ENCODE assay signal across 8 cellular contexts in the genomic region with DNA sequence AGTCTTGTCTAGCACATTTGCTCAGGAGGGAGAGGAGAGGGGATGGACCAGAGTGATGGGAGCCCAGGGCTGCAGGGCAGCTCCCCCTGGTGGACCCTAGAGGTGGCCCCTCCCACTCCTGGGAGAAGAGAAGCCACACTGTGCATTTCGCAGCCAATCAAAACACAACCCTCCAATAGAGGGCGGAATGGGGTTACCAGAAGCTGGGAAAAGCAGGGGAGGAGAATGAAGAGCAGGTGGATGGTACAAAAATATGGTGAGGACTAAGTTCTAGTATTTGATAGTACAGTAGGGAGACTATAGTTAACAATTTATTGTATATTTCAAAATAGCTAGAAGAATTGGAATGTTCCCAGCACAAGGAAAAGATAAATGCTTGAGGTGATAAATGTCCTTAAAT. TPM values are rescaled to one million over a fixed set of nuclear protein-coding genes. Genes with fewer than 3 reads are reported as not detected.
DNase-seq lines count a peak whose midpoint lies in the region; ATAC-seq, FAIRE-seq and TF ChIP-seq lines count a peak whose summit lies in the region.

No MANE protein-coding gene starts in this region.

- CTCF ChIA-PET in A549 (lab: Yijun Ruan, JAX): interaction anchor here (0.6 to 7.9 kb wide), 23 partner anchors 9 to 91 kb away, joined by 3 to 87 read pairs (median 4); partner anchors contain the start of gene ANGEL1
- CTCF ChIA-PET in activated CD8-positive, alpha-beta T cell treated with anti-CD3 and anti-CD28 coated beads, Interleukin-2, amount 10 ng/mL, durations not matched to agents 7 days and 5 days (lab: Charles Lee): interaction anchor here (0.8 to 8.9 kb wide), 22 partner anchors 9 to 539 kb away, joined by 3 to 104 read pairs (median 4); partner anchors contain the start of gene ANGEL1

- no peak overlapping the region for H3K4me2 ChIP-seq in A549

- no peak for TF ChIP-seq EP300 in A549 (IDR thresholded peaks at IDR 0.05)

- TF ChIP-seq POLR2A in A549 (IDR thresholded peaks at IDR 0.05; ENCODE audit: low read length): no peak

- peaks cover 50% of the 10 kb centered on the region for H3K4me1 Mint-ChIP-seq in activated CD8-positive, alpha-beta T cell treated with anti-CD3 and anti-CD28 coated beads, Interleukin-2, amount 10 ng/mL, durations not matched to agents 7 days and 5 days (ENCODE audit: low read depth)

- H3K27ac ChIP-seq in A549: no peak overlapping the region

- H3K4me3 ChIP-seq in A549: no peak overlapping the region
- no peak overlapping the region for H3K4me3 ChIP-seq in epithelial cell of esophagus (ENCODE audit: low read length)

- WGBS in A549 (ENCODE audit: missing lambda C conversion rate): 35% methylated on average over 2 of the region's 2 CpGs

- H3K4me3 Mint-ChIP-seq in activated CD8-positive, alpha-beta T cell treated with anti-CD3 and anti-CD28 coated beads, Interleukin-2, amount 10 ng/mL, durations not matched to agents 7 days and 5 days: no peak overlapping the region

- peak; percentile 49 for FAIRE-seq in A549 (lab: Jason Lieb, UNC)

- H3K9me3 Mint-ChIP-seq in activated CD8-positive, alpha-beta T cell treated with anti-CD3 and anti-CD28 coated beads, Interleukin-2, amount 10 ng/mL, durations not matched to agents 7 days and 5 days (ENCODE audit: insufficient read depth): no peaks in the 10 kb centered on the region

- no peaks in the 10 kb centered on the region for H3K4me1 ChIP-seq in A549

- TF ChIP-seq CTCF in A549 (IDR thresholded peaks at IDR 0.05) (peak; percentile 67), epithelial cell of esophagus (IDR thresholded peaks at IDR 0.05; ENCODE audit: insufficient read depth, low read depth, low read length, missing control alignments) (peak; percentile 58)

- ATAC-seq in A549 (peak; percentile 93 to 99), GM18498 (IDR thresholded peaks at IDR 0.05; ENCODE audit: unreplicated experiment) (peak; percentile 59), HG03521 (IDR thresholded peaks at IDR 0.05; ENCODE audit: unreplicated experiment) (peak; percentile 83)
- peak; percentile 81 for ATAC-seq in activated CD8-positive, alpha-beta T cell treated with anti-CD3 and anti-CD28 coated beads, Interleukin-2, amount 10 ng/mL, durations not matched to agents 7 days and 5 days

- H3K36me3 Mint-ChIP-seq in activated CD8-positive, alpha-beta T cell treated with anti-CD3 and anti-CD28 coated beads, Interleukin-2, amount 10 ng/mL, durations not matched to agents 7 days and 5 days (ENCODE audit: low read depth): peaks cover 8% of the 10 kb centered on the region

- no peaks in the 10 kb centered on the region for H3K27me3 Mint-ChIP-seq in activated CD8-positive, alpha-beta T cell treated with anti-CD3 and anti-CD28 coated beads, Interleukin-2, amount 10 ng/mL, durations not matched to agents 7 days and 5 days (ENCODE audit: low read depth)

- H3K27ac Mint-ChIP-seq in activated CD8-positive, alpha-beta T cell treated with anti-CD3 and anti-CD28 coated beads, Interleukin-2, amount 10 ng/mL, durations not matched to agents 7 days and 5 days: no peak overlapping the region

- DNase-seq in A549 (ENCODE audit: low read depth in 1 of 2, low spot score in 1 of 2) (peak; percentile 78 to 97), NCI-H82 treated with DMSO at 0.1 percent for 48 hours (lab: John Stamatoyannopoulos, UW; ENCODE audit: unreplicated experiment) (peak; percentile 58), epithelial cell of esophagus (ENCODE audit: low read depth) (peak; percentile 68), mucosa of gallbladder (ENCODE audit: low spot score) (peak; percentile 63), superior temporal gyrus (ENCODE audit: extremely low spot score) (peak; percentile 93)
- DNase-seq in activated CD8-positive, alpha-beta T cell treated with anti-CD3 and anti-CD28 coated beads, Interleukin-2, amount 10 ng/mL, durations not matched to agents 7 days and 5 days: peak; percentile 68

- H3K9me3 ChIP-seq in A549: no peaks in the 10 kb centered on the region

- POLR2A ChIA-PET in A549 (lab: Yijun Ruan, JAX): interaction anchor here (0.9 kb wide), 1 partner anchor 28 kb away, joined by 5 read pairs; the partner anchor contains the start of gene ANGEL1
- POLR2A ChIA-PET in activated CD8-positive, alpha-beta T cell treated with anti-CD3 and anti-CD28 coated beads, Interleukin-2, amount 10 ng/mL, durations not matched to agents 7 days and 5 days (lab: Charles Lee): no interaction called here

- peak; percentile 56 to 69 for TF ChIP-seq RAD21 in A549 (conservative IDR thresholded peaks at IDR 0.05 in 1 of 2, IDR thresholded peaks at IDR 0.05 in 1 of 2)

TF ChIP-seq in A549, 52 proteins besides CTCF, POLR2A, EP300 and RAD21:
- TF ChIP-seq REST (IDR thresholded peaks at IDR 0.05) (no peak), SMC3 (IDR thresholded peaks at IDR 0.05) (peak; percentile 65; the same call in 2 of the 3 replicates), TP53 (CRISPR knock-in tag; IDR thresholded peaks at IDR 0.05) (no peak), ATOH8 (CRISPR knock-in tag; IDR thresholded peaks at IDR 0.05; ENCODE audit: low read depth) (no peak), MYC (IDR thresholded peaks at IDR 0.05; ENCODE audit: borderline replicate concordance, low read length) (no peak)

RNA-seq across cellular contexts. Expression of gene VASH1, which starts 23.6 kb away (rescaled TPM):
- polyA plus RNA-seq in A549 (2011; rRNA removed): 2.1 and 3.1 TPM in 2 replicates
- polyA plus RNA-seq in A549 (2012; cell fraction: cytosol; rRNA removed): 2.2 and 2.3 TPM in 2 replicates
- 9.6 and 11.6 TPM in 2 replicates for polyA plus RNA-seq in A549 (2012; cell fraction: nucleus; rRNA removed)
- 4.0 to 6.0 TPM (median 5.1 TPM) in 3 replicates for polyA plus RNA-seq in A549 (2017; fragmentation: RNase III; extraction: RNeasy Plus Mini Kit Qiagen cat#74134 plus additional on column Dnase treatment)
- polyA minus RNA-seq in A549 (2011; rRNA and poly(A)+ RNA removed): 3.3 and 3.4 TPM in 2 replicates
- 1 to 10 TPM; 3.1 to 3.4 TPM for total RNA-seq in activated CD8-positive, alpha-beta T cell treated with anti-CD3 and anti-CD28 coated beads, Interleukin-2, amount 10 ng/mL, durations not matched to agents 7 days and 5 days
- total RNA-seq in mucosa of gallbladder: 18.4 TPM

RNA-seq across cellular contexts. Expression of gene ANGEL1, which starts 27.8 kb away (rescaled TPM):
- polyA plus RNA-seq in A549 (2011; rRNA removed) (17.6 and 22.2 TPM in 2 replicates), A549 (2017; fragmentation: RNase III; extraction: RNeasy Plus Mini Kit Qiagen cat#74134 plus additional on column Dnase treatment) (9.0 to 9.7 TPM (median 9.7 TPM) in 3 replicates)
- polyA plus RNA-seq in A549 (2012; cell fraction: cytosol; rRNA removed): 9.0 and 10.3 TPM in 2 replicates
- polyA plus RNA-seq in A549 (2012; cell fraction: nucleus; rRNA removed): 23.9 and 24.6 TPM in 2 replicates
- 33.9 and 38.9 TPM in 2 replicates for polyA minus RNA-seq in A549 (2011; rRNA and poly(A)+ RNA removed)
- total RNA-seq in activated CD8-positive, alpha-beta T cell treated with anti-CD3 and anti-CD28 coated beads, Interleukin-2, amount 10 ng/mL, durations not matched to agents 7 days and 5 days: 10 to 100 TPM; 11.5 to 13.7 TPM
- 22.2 TPM for total RNA-seq in mucosa of gallbladder

RNA-seq across cellular contexts. Expression of gene LRRC74A, which starts 41.3 kb away (rescaled TPM):
- polyA plus RNA-seq in A549 (2011; rRNA removed) (not detected in 2 replicates), A549 (2017; fragmentation: RNase III; extraction: RNeasy Plus Mini Kit Qiagen cat#74134 plus additional on column Dnase treatment) (not detected in 3 replicates)
- polyA plus RNA-seq in A549 (2012; cell fraction: cytosol; rRNA removed): not detected in 2 replicates
- not detected in 2 replicates for polyA plus RNA-seq in A549 (2012; cell fraction: nucleus; rRNA removed)
- not detected in 2 replicates for polyA minus RNA-seq in A549 (2011; rRNA and poly(A)+ RNA removed)
- total RNA-seq in activated CD8-positive, alpha-beta T cell treated with anti-CD3 and anti-CD28 coated beads, Interleukin-2, amount 10 ng/mL, durations not matched to agents 7 days and 5 days: not detected
- total RNA-seq in mucosa of gallbladder: not detected
